Comparison of ENCODE assay signal across 9 cellular contexts in genomic region chr3:127597020-127597771, GRCh38. TPM values are rescaled to one million over a fixed set of nuclear protein-coding genes. Genes with fewer than 3 reads are reported as not detected.
DNase-seq lines count a peak whose midpoint lies in the region; ATAC-seq, FAIRE-seq and TF ChIP-seq lines count a peak whose summit lies in the region.
"Had no signal": no experiment of that assay in that cellular context is flagged by ENCODE, and none has a peak within 500 bp of the region (broad histone marks: within the 10 kb centered on the region; RNA-seq: fewer than 3 reads in every experiment).

No MANE protein-coding gene starts in this region.

- H3K9ac ChIP-seq in HUES48 (ENCODE audit: low read depth, low read length) (no peak overlapping the region), kidney (ENCODE audit: low read length in 2 of 2) (no peak overlapping the region)

- no peaks in the 10 kb centered on the region for H3K27me3 Mint-ChIP-seq in activated T-helper 2 cell treated with anti-CD3 and anti-CD28 coated beads, Interferon-gamma antibody, Interleukin-2, Interleukin-4, amounts not matched to agents 10 μg/mL and 5 μg/mL and 100 μg/mL, durations not matched to agents 14 hours and 24 hours and 36 hours (ENCODE audit: low read depth)
- no peaks in the 10 kb centered on the region for H3K27me3 Mint-ChIP-seq in natural killer cell (ENCODE audit: low read depth in 2 of 2)

- FAIRE-seq in kidney (lab: Jason Lieb, UNC) = no peak
- FAIRE-seq: A204.1 had no signal

- intact Hi-C loops in activated T-helper 2 cell treated with anti-CD3 and anti-CD28 coated beads, Interferon-gamma antibody, Interleukin-2, Interleukin-4, amounts not matched to agents 10 μg/mL and 5 μg/mL and 100 μg/mL, durations not matched to agents 14 hours and 24 hours and 36 hours (cut with micrococcal nuclease) = loop anchor here (5.0 kb wide), 1 partner anchor 1515 kb away; the partner anchor contains the start of gene SLC41A3
- intact Hi-C loops in natural killer cell (cut with micrococcal nuclease) (no loop called here), kidney (cut with DNase I) (no loop called here)

- H3K36me3 Mint-ChIP-seq in activated T-helper 2 cell treated with anti-CD3 and anti-CD28 coated beads, Interferon-gamma antibody, Interleukin-2, Interleukin-4, amounts not matched to agents 10 μg/mL and 5 μg/mL and 100 μg/mL, durations not matched to agents 14 hours and 24 hours and 36 hours (ENCODE audit: low read depth) = peaks cover 35% of the 10 kb centered on the region
- no peaks in the 10 kb centered on the region for H3K36me3 Mint-ChIP-seq in natural killer cell

- peak overlapping the region; percentile 44 for H3K4me3 ChIP-seq in HUES48 (ENCODE audit: low read depth, low read length)
- H3K4me3 ChIP-seq in kidney (ENCODE audit: low read length in 2 of 2) = peak overlapping the region in 1 of 2 donors; percentile 69

- ATAC-seq in natural killer cell (no peak), HG03354 (IDR thresholded peaks at IDR 0.05; ENCODE audit: poor library complexity, severe bottlenecking, unreplicated experiment) (no peak)

- H3K36me3 ChIP-seq in HUES48 (ENCODE audit: control insufficient read depth, insufficient read depth, low read length) (peaks cover 32% of the 10 kb centered on the region), kidney (ENCODE audit: control insufficient read depth in 1 of 2, insufficient read depth in 2 of 2, low read length in 2 of 2) (no peaks in the 10 kb centered on the region)

- peak overlapping the region; percentile 91 for H3K27ac Mint-ChIP-seq in activated T-helper 2 cell treated with anti-CD3 and anti-CD28 coated beads, Interferon-gamma antibody, Interleukin-2, Interleukin-4, amounts not matched to agents 10 μg/mL and 5 μg/mL and 100 μg/mL, durations not matched to agents 14 hours and 24 hours and 36 hours
- H3K27ac Mint-ChIP-seq in natural killer cell = peak overlapping the region in 1 of 2 donors; percentile 68

- DNase-seq in DMS153 (lab: John Stamatoyannopoulos, UW) (peak; percentile 3), DMS153 treated with DMSO at 0.1 percent for 48 hours (lab: John Stamatoyannopoulos, UW; ENCODE audit: unreplicated experiment) (no peak), natural killer cell (no peak), NCI-H774 (lab: John Stamatoyannopoulos, UW) (no peak), kidney (no peak)
- no peak for DNase-seq in activated T-helper 2 cell treated with anti-CD3 and anti-CD28 coated beads, Interferon-gamma antibody, Interleukin-2, Interleukin-4, amounts not matched to agents 10 μg/mL and 5 μg/mL and 100 μg/mL, durations not matched to agents 14 hours and 24 hours and 36 hours (ENCODE audit: low spot score)

- H3K27ac ChIP-seq in HUES48 (ENCODE audit: low read depth, low read length) (no peak overlapping the region), kidney (ENCODE audit: low read depth in 2 of 2, low read length in 2 of 2) (no peak overlapping the region)

- no peaks in the 10 kb centered on the region for H3K9me3 Mint-ChIP-seq in activated T-helper 2 cell treated with anti-CD3 and anti-CD28 coated beads, Interferon-gamma antibody, Interleukin-2, Interleukin-4, amounts not matched to agents 10 μg/mL and 5 μg/mL and 100 μg/mL, durations not matched to agents 14 hours and 24 hours and 36 hours
- H3K9me3 Mint-ChIP-seq in natural killer cell = no peaks in the 10 kb centered on the region

- peaks cover 21% of the 10 kb centered on the region for H3K4me1 ChIP-seq in HUES48 (ENCODE audit: control insufficient read depth, insufficient read depth, low read length)
- peaks cover 2 to 7% of the 10 kb centered on the region in 2 donors for H3K4me1 ChIP-seq in kidney (ENCODE audit: control insufficient read depth in 1 of 2, insufficient read depth in 1 of 2, low read depth in 1 of 2, low read length in 2 of 2)

- no peaks in the 10 kb centered on the region; the same call in 1 of the 2 replicates for H3K27me3 ChIP-seq in HUES48 (ENCODE audit: control insufficient read depth, insufficient read depth, low read length)

- TF ChIP-seq CTCF in natural killer cell (IDR thresholded peaks at IDR 0.05) (no peak), kidney (IDR thresholded peaks at IDR 0.05; ENCODE audit: borderline replicate concordance, extremely low read depth, insufficient read depth) (no peak)

- no peaks in the 10 kb centered on the region for H3K9me3 ChIP-seq in HUES48 (ENCODE audit: control insufficient read depth, insufficient read depth, low read length)
- no peaks in the 10 kb centered on the region for H3K9me3 ChIP-seq in kidney (ENCODE audit: control insufficient read depth in 1 of 2, low read length in 2 of 2)

- peaks cover 35% of the 10 kb centered on the region for H3K4me1 Mint-ChIP-seq in activated T-helper 2 cell treated with anti-CD3 and anti-CD28 coated beads, Interferon-gamma antibody, Interleukin-2, Interleukin-4, amounts not matched to agents 10 μg/mL and 5 μg/mL and 100 μg/mL, durations not matched to agents 14 hours and 24 hours and 36 hours (ENCODE audit: low read depth)
- H3K4me1 Mint-ChIP-seq in natural killer cell = peaks cover 19 to 20% of the 10 kb centered on the region in 2 donors

- peak overlapping the region; percentile 93 for H3K4me3 Mint-ChIP-seq in activated T-helper 2 cell treated with anti-CD3 and anti-CD28 coated beads, Interferon-gamma antibody, Interleukin-2, Interleukin-4, amounts not matched to agents 10 μg/mL and 5 μg/mL and 100 μg/mL, durations not matched to agents 14 hours and 24 hours and 36 hours (ENCODE audit: low read depth)
- peak overlapping the region; percentile 87 for H3K4me3 Mint-ChIP-seq in natural killer cell

RNA-seq across cellular contexts. Expression of gene MCM2, which starts 1.0 kb away (rescaled TPM):
- 196 and 215 TPM in 2 replicates for total RNA-seq in activated T-helper 2 cell treated with anti-CD3 and anti-CD28 coated beads, Interferon-gamma antibody, Interleukin-2, Interleukin-4, amounts not matched to agents 10 μg/mL and 5 μg/mL and 100 μg/mL, durations not matched to agents 14 hours and 24 hours and 36 hours
- total RNA-seq in natural killer cell = 10 to 100 TPM; 18.8 to 21.4 (median 20.4) TPM
- total RNA-seq in kidney = 8.8 TPM
- polyA plus RNA-seq in kidney (ENCODE audit: insufficient read depth, low read depth, low replicate concordance) = 3.3 TPM

RNA-seq across cellular contexts. Expression of gene TPRA1, which starts 6.7 kb away (rescaled TPM):
- 36.0 and 37.1 TPM in 2 replicates for total RNA-seq in activated T-helper 2 cell treated with anti-CD3 and anti-CD28 coated beads, Interferon-gamma antibody, Interleukin-2, Interleukin-4, amounts not matched to agents 10 μg/mL and 5 μg/mL and 100 μg/mL, durations not matched to agents 14 hours and 24 hours and 36 hours
- total RNA-seq in natural killer cell (10 to 100 TPM; 15.4 to 22.7 (median 22.1) TPM), kidney (36.4 TPM)
- 35.4 TPM for polyA plus RNA-seq in kidney (ENCODE audit: insufficient read depth, low read depth, low replicate concordance)

RNA-seq across cellular contexts. Expression of gene PODXL2, which starts 31.8 kb away (rescaled TPM):
- 3.5 and 3.9 TPM in 2 replicates for total RNA-seq in activated T-helper 2 cell treated with anti-CD3 and anti-CD28 coated beads, Interferon-gamma antibody, Interleukin-2, Interleukin-4, amounts not matched to agents 10 μg/mL and 5 μg/mL and 100 μg/mL, durations not matched to agents 14 hours and 24 hours and 36 hours
- total RNA-seq in natural killer cell = 1 to 10 TPM; 2.2 to 3.5 (median 2.7) TPM
- 7.4 TPM for total RNA-seq in kidney
- 10.5 TPM for polyA plus RNA-seq in kidney (ENCODE audit: insufficient read depth, low read depth, low replicate concordance)
